Comparison of ENCODE assay signal across 1 cellular context in the genomic region with DNA sequence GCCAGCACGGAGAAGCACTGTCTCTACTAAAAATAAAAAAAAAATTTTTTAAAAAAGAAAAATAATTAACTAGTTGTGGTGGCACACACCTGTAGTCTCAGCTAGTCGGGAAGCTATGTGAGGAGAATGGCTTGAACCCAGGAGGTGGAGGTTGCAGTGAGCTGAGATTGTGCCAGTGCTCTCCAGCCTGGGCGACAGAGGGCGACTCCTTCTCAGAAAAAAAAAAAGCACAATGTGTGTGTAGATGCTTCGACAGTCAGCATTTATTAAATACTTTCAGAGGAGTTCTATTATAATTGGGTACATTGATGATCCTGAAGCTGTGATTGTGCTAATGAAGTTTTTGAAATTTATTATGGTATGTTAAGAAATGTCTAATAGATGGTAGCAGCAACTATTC.
TF ChIP-seq lines count a peak whose summit lies in the region.

No MANE protein-coding gene starts in this region.

TF ChIP-seq in GM23338, 12 proteins besides CTCF, POLR2A, EP300 and RAD21 (continued from another document):
- TF ChIP-seq, protein P1, sequence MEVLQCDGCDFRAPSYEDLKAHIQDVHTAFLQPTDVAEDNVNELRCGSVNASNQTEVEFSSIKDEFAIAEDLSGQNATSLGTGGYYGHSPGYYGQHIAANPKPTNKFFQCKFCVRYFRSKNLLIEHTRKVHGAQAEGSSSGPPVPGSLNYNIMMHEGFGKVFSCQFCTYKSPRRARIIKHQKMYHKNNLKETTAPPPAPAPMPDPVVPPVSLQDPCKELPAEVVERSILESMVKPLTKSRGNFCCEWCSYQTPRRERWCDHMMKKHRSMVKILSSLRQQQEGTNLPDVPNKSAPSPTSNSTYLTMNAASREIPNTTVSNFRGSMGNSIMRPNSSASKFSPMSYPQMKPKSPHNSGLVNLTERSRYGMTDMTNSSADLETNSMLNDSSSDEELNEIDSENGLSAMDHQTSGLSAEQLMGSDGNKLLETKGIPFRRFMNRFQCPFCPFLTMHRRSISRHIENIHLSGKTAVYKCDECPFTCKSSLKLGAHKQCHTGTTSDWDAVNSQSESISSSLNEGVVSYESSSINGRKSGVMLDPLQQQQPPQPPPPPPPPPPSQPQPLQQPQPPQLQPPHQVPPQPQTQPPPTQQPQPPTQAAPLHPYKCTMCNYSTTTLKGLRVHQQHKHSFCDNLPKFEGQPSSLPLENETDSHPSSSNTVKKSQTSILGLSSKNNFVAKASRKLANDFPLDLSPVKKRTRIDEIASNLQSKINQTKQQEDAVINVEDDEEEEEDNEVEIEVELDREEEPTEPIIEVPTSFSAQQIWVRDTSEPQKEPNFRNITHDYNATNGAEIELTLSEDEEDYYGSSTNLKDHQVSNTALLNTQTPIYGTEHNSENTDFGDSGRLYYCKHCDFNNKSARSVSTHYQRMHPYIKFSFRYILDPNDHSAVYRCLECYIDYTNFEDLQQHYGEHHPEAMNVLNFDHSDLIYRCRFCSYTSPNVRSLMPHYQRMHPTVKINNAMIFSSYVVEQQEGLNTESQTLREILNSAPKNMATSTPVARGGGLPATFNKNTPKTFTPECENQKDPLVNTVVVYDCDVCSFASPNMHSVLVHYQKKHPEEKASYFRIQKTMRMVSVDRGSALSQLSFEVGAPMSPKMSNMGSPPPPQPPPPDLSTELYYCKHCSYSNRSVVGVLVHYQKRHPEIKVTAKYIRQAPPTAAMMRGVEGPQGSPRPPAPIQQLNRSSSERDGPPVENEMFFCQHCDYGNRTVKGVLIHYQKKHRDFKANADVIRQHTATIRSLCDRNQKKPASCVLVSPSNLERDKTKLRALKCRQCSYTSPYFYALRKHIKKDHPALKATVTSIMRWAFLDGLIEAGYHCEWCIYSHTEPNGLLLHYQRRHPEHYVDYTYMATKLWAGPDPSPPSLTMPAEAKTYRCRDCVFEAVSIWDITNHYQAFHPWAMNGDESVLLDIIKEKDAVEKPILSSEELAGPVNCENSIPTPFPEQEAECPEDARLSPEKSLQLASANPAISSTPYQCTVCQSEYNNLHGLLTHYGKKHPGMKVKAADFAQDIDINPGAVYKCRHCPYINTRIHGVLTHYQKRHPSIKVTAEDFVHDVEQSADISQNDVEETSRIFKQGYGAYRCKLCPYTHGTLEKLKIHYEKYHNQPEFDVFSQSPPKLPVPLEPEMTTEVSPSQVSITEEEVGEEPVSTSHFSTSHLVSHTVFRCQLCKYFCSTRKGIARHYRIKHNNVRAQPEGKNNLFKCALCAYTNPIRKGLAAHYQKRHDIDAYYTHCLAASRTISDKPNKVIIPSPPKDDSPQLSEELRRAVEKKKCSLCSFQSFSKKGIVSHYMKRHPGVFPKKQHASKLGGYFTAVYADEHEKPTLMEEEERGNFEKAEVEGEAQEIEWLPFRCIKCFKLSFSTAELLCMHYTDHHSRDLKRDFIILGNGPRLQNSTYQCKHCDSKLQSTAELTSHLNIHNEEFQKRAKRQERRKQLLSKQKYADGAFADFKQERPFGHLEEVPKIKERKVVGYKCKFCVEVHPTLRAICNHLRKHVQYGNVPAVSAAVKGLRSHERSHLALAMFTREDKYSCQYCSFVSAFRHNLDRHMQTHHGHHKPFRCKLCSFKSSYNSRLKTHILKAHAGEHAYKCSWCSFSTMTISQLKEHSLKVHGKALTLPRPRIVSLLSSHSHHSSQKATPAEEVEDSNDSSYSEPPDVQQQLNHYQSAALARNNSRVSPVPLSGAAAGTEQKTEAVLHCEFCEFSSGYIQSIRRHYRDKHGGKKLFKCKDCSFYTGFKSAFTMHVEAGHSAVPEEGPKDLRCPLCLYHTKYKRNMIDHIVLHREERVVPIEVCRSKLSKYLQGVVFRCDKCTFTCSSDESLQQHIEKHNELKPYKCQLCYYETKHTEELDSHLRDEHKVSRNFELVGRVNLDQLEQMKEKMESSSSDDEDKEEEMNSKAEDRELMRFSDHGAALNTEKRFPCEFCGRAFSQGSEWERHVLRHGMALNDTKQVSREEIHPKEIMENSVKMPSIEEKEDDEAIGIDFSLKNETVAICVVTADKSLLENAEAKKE (CRISPR knock-in tag; IDR thresholded peaks at IDR 0.05) = no peak
- TF ChIP-seq NANOG (IDR thresholded peaks at IDR 0.05; ENCODE audit: borderline replicate concordance) = no peak
- TF ChIP-seq ZNF331 (CRISPR knock-in tag; IDR thresholded peaks at IDR 0.05; ENCODE audit: low read depth) = no peak
- TF ChIP-seq CREB1 (CRISPR knock-in tag; IDR thresholded peaks at IDR 0.05; ENCODE audit: low read depth) = no peak
- TF ChIP-seq, protein P2, sequence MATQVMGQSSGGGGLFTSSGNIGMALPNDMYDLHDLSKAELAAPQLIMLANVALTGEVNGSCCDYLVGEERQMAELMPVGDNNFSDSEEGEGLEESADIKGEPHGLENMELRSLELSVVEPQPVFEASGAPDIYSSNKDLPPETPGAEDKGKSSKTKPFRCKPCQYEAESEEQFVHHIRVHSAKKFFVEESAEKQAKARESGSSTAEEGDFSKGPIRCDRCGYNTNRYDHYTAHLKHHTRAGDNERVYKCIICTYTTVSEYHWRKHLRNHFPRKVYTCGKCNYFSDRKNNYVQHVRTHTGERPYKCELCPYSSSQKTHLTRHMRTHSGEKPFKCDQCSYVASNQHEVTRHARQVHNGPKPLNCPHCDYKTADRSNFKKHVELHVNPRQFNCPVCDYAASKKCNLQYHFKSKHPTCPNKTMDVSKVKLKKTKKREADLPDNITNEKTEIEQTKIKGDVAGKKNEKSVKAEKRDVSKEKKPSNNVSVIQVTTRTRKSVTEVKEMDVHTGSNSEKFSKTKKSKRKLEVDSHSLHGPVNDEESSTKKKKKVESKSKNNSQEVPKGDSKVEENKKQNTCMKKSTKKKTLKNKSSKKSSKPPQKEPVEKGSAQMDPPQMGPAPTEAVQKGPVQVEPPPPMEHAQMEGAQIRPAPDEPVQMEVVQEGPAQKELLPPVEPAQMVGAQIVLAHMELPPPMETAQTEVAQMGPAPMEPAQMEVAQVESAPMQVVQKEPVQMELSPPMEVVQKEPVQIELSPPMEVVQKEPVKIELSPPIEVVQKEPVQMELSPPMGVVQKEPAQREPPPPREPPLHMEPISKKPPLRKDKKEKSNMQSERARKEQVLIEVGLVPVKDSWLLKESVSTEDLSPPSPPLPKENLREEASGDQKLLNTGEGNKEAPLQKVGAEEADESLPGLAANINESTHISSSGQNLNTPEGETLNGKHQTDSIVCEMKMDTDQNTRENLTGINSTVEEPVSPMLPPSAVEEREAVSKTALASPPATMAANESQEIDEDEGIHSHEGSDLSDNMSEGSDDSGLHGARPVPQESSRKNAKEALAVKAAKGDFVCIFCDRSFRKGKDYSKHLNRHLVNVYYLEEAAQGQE (IDR thresholded peaks at IDR 0.05; ENCODE audit: unreplicated experiment) = no peak
- no peak for TF ChIP-seq STAT1 (IDR thresholded peaks at IDR 0.05; ENCODE audit: unreplicated experiment)
- TF ChIP-seq JUNB (IDR thresholded peaks at IDR 0.05; ENCODE audit: unreplicated experiment) = no peak
TF ChIP-seq in GM23338: peak in this region for 0.
